Comparison of ENCODE assay signal across 8 cellular contexts in genomic region chr4:8391972-8392371, GRCh38. TPM values are rescaled to one million over a fixed set of nuclear protein-coding genes. Genes with fewer than 3 reads are reported as not detected.
DNase-seq lines count a peak whose midpoint lies in the region; ATAC-seq and TF ChIP-seq lines count a peak whose summit lies in the region.

No MANE protein-coding gene starts in this region.

- H3K36me3 Mint-ChIP-seq in nephron (ENCODE audit: low read depth): peaks cover 40% of the 10 kb centered on the region

- no peak overlapping the region for H3K27ac ChIP-seq in AG04450 (ENCODE audit: low read depth, low read length)

- H3K27me3 Mint-ChIP-seq in nephron (ENCODE audit: low read depth): peaks cover 4% of the 10 kb centered on the region

- no peak for TF ChIP-seq CTCF in AG04450 (IDR thresholded peaks at IDR 0.05; ENCODE audit: low read depth, low read length)
- no peak for TF ChIP-seq CTCF in nephron (IDR thresholded peaks at IDR 0.05; ENCODE audit: unreplicated experiment in 3 of 3)

- POLR2A ChIA-PET in AG04450 (lab: Yijun Ruan, JAX): interaction anchor here (1.1 kb wide), 3 partner anchors 114 to 122 kb away, joined by 3 to 8 read pairs (median 3); partner anchors contain the start of gene HTRA3

- CTCF ChIA-PET in AG04450 (lab: Charles Lee): interaction anchor here (0.9 to 2.7 kb wide), 2 partner anchors 10 to 125 kb away, joined by 4 to 13 read pairs; no protein-coding TSS in a partner anchor

- H3K4me3 Mint-ChIP-seq in nephron: peak overlapping the region in 1 of 3 experiments; percentile 61

- no peaks in the 10 kb centered on the region; the same call in 1 of the 2 replicates for H3K9me3 ChIP-seq in AG04450 (ENCODE audit: control insufficient read depth, insufficient read depth, low read length)

- H3K4me3 ChIP-seq in AG04450 (ENCODE audit: low read depth, low read length): no peak overlapping the region

- no peaks in the 10 kb centered on the region for H3K9me3 Mint-ChIP-seq in nephron

- ATAC-seq in HG03175 (IDR thresholded peaks at IDR 0.05; ENCODE audit: unreplicated experiment) (peak; percentile 80), HG03457 (IDR thresholded peaks at IDR 0.05; ENCODE audit: unreplicated experiment) (no peak)

- DNase-seq in AG04450 (ENCODE audit: low read depth, low spot score) (peak; percentile 72), GM19240 (ENCODE audit: insufficient read length, low spot score) (peak; percentile 55), brain pericyte (ENCODE audit: low read depth, low spot score) (peak; percentile 63), DMS114 treated with DMSO at 0.1 percent for 48 hours (lab: John Stamatoyannopoulos, UW; ENCODE audit: unreplicated experiment) (no peak)
- no peak for DNase-seq in activated CD4-positive, CD25-positive, alpha-beta regulatory T cell treated with anti-CD3 and anti-CD28 coated beads, Interleukin-2, amount 50 U/mL, for 72 hours

- peak overlapping the region in 2 of 3 experiments; percentile 95 for H3K27ac Mint-ChIP-seq in nephron

- no peaks in the 10 kb centered on the region for H3K27me3 ChIP-seq in AG04450 (ENCODE audit: control insufficient read depth, insufficient read depth, low read length)

- H3K4me1 Mint-ChIP-seq in nephron: peaks cover 61% of the 10 kb centered on the region

RNA-seq across cellular contexts. Expression of gene ACOX3, which starts 48.6 kb away (rescaled TPM):
- 7.9 and 10.2 TPM in 2 replicates for polyA plus RNA-seq in AG04450 (2011; rRNA removed)
- polyA minus RNA-seq in AG04450 (2011; rRNA and poly(A)+ RNA removed): 10.0 and 12.5 TPM in 2 replicates

RNA-seq across cellular contexts. Expression of gene TRMT44, which starts 48.6 kb away (rescaled TPM):
- polyA plus RNA-seq in AG04450 (2011; rRNA removed): 6.9 and 7.0 TPM in 2 replicates
- polyA minus RNA-seq in AG04450 (2011; rRNA and poly(A)+ RNA removed): 10.3 and 10.5 TPM in 2 replicates

Comparison
In these comparisons a context has a peak if more than half of its experiments do, and no peak if none do; other contexts are left out.
1. DNase-seq: peak in AG04450 (single experiment), GM19240 (single experiment) and brain pericyte (single experiment); none in DMS114 treated with DMSO at 0.1 percent for 48 hours (single experiment) and activated CD4-positive, CD25-positive, alpha-beta regulatory T cell treated with anti-CD3 and anti-CD28 coated beads, Interleukin-2, amount 50 U/mL, for 72 hours (single experiment).